In genomic region chr5:57175586-57175985, GRCh38 we compare ENCODE assay signal across 8 cellular contexts. TPM values are rescaled to one million over a fixed set of nuclear protein-coding genes. Genes with fewer than 3 reads are reported as not detected.
DNase-seq lines count a peak whose midpoint lies in the region; ATAC-seq and TF ChIP-seq lines count a peak whose summit lies in the region.

No MANE protein-coding gene starts in this region.

- DNase-seq in heart right ventricle: no peak
- DNase-seq in Right ventricle myocardium inferior (ENCODE audit: missing footprints): no peak
- DNase-seq in WERI-Rb-1: no peak
- no peak for DNase-seq in endothelial cell (ENCODE audit: low spot score)
- no peak for DNase-seq in neuronal stem cell (ENCODE audit: low spot score)

- peak overlapping the region; percentile 73 for H3K27ac Mint-ChIP-seq in endothelial cell (ENCODE audit: unreplicated experiment)

- no peak overlapping the region for H3K9ac ChIP-seq in neuronal stem cell (ENCODE audit: low read depth, low read length, poor library complexity)

- H3K4me3 ChIP-seq in heart right ventricle (peak overlapping the region in 9 of 10 donors; percentile 61 to 98 (median 86)), WERI-Rb-1 (ENCODE audit: low read depth, low read length) (peak overlapping the region; percentile 100), neuronal stem cell (ENCODE audit: low read length in 2 of 2) (peak overlapping the region; percentile 66 to 99)

- H2AK5ac ChIP-seq in neuronal stem cell (ENCODE audit: low read depth, low read length): no peak overlapping the region

- no peak overlapping the region for H3K23ac ChIP-seq in neuronal stem cell (ENCODE audit: low read depth, low read length, poor library complexity)

- H3K4me2 ChIP-seq in neuronal stem cell (ENCODE audit: insufficient read depth, low read length, poor library complexity, severe bottlenecking): peak overlapping the region; percentile 32

- H4K91ac ChIP-seq in neuronal stem cell (ENCODE audit: low read depth, low read length, poor library complexity): no peak overlapping the region

- no peak overlapping the region for H3K14ac ChIP-seq in neuronal stem cell (ENCODE audit: low read length)

- H3K9me3 Mint-ChIP-seq in endothelial cell (ENCODE audit: unreplicated experiment): no peaks in the 10 kb centered on the region

- peak overlapping the region; percentile 95 for H3K4me3 Mint-ChIP-seq in endothelial cell (ENCODE audit: unreplicated experiment)

- H3K27me3 Mint-ChIP-seq in endothelial cell (ENCODE audit: unreplicated experiment): peaks cover 7% of the 10 kb centered on the region

- H3K27me3 ChIP-seq in heart right ventricle: no peaks in the 10 kb centered on the region
- no peaks in the 10 kb centered on the region for H3K27me3 ChIP-seq in WERI-Rb-1 (ENCODE audit: insufficient read depth, low read depth, severe bottlenecking)
- H3K27me3 ChIP-seq in neuronal stem cell (ENCODE audit: control insufficient read depth in 3 of 3, insufficient read depth in 3 of 3, low read depth in 1 of 3, low read length in 3 of 3): no peaks in the 10 kb centered on the region

- H3K79me1 ChIP-seq in neuronal stem cell (ENCODE audit: low read depth, low read length): no peaks in the 10 kb centered on the region

- H2AFZ ChIP-seq in neuronal stem cell (ENCODE audit: low read length): no peak overlapping the region

- H3K36me3 ChIP-seq in heart right ventricle: peaks cover 0 to 13% (median 0%) of the 10 kb centered on the region in 9 donors
- peaks cover 50% of the 10 kb centered on the region for H3K36me3 ChIP-seq in WERI-Rb-1
- H3K36me3 ChIP-seq in neuronal stem cell (replicated peaks in 1 of 2; ENCODE audit: control insufficient read depth in 2 of 2, insufficient read depth in 2 of 2, low read length in 2 of 2): peaks cover 2 to 50% of the 10 kb centered on the region in 2 donors

- peaks cover 43% of the 10 kb centered on the region for H3K4me1 Mint-ChIP-seq in endothelial cell (ENCODE audit: unreplicated experiment)

- ATAC-seq in heart right ventricle: no peak
- no peak for ATAC-seq in Right ventricle myocardium inferior
- ATAC-seq in HG02885 (IDR thresholded peaks at IDR 0.05; ENCODE audit: poor library complexity, unreplicated experiment): no peak
- ATAC-seq in HG03432 (IDR thresholded peaks at IDR 0.05; ENCODE audit: unreplicated experiment): no peak
- ATAC-seq in GM19397 (IDR thresholded peaks at IDR 0.05; ENCODE audit: unreplicated experiment): no peak

- H3K9me3 ChIP-seq in heart right ventricle: no peaks in the 10 kb centered on the region
- H3K9me3 ChIP-seq in WERI-Rb-1 (ENCODE audit: severe bottlenecking): no peaks in the 10 kb centered on the region
- no peaks in the 10 kb centered on the region for H3K9me3 ChIP-seq in neuronal stem cell (replicated peaks in 1 of 2; ENCODE audit: control insufficient read depth in 2 of 2, insufficient read depth in 1 of 2, low read depth in 1 of 2, low read length in 2 of 2)

- peaks cover 4% of the 10 kb centered on the region for H3K36me3 Mint-ChIP-seq in endothelial cell (ENCODE audit: low read depth, unreplicated experiment)

- no peak overlapping the region for H2BK120ac ChIP-seq in neuronal stem cell (ENCODE audit: low read depth, low read length)

- H3K27ac ChIP-seq in heart right ventricle (peak overlapping the region in 8 of 10 donors; percentile 95 to 100 (median 98)), WERI-Rb-1 (peak overlapping the region; percentile 100), neuronal stem cell (replicated peaks; ENCODE audit: low read length) (no peak overlapping the region)

- intact Hi-C loops in heart right ventricle (cut with DNase I): loop anchor here in 3 of 10 donors (2.0 to 5.0 kb wide), 3 partner anchors 37 to 45 kb away; no protein-coding TSS in a partner anchor
- intact Hi-C loops in Right ventricle myocardium inferior (cut with DNase I): no loop called here

- no peak overlapping the region for H2BK12ac ChIP-seq in neuronal stem cell (ENCODE audit: low read length)

- H3K4ac ChIP-seq in neuronal stem cell (ENCODE audit: low read length): no peak overlapping the region

- 0 to 1% methylated on average over 5 of the region's 5 CpGs for WGBS in heart right ventricle, 2 donors
- WGBS in neuronal stem cell (ENCODE audit: extremely low coverage in 2 of 2, insufficient read length in 2 of 2, insufficient replicate concordance in 1 of 2), 2 donors: no CpG with 5 or more reads among the region's 5 CpGs

- no peak overlapping the region for H2BK15ac ChIP-seq in neuronal stem cell (ENCODE audit: low read length)

- TF ChIP-seq CTCF in heart right ventricle (IDR thresholded peaks at IDR 0.05) (no peak), WERI-Rb-1 (IDR thresholded peaks at IDR 0.05; ENCODE audit: low read depth, low read length) (no peak), endothelial cell (IDR thresholded peaks at IDR 0.05; ENCODE audit: unreplicated experiment) (no peak)

- peaks cover 8 to 68% (median 62%) of the 10 kb centered on the region in 9 donors for H3K4me1 ChIP-seq in heart right ventricle
- peaks cover 4 to 7% of the 10 kb centered on the region in 2 donors for H3K4me1 ChIP-seq in neuronal stem cell (ENCODE audit: control insufficient read depth in 2 of 2, insufficient read depth in 1 of 2, low read depth in 1 of 2, low read length in 2 of 2)

- no peak overlapping the region for H4K8ac ChIP-seq in neuronal stem cell (ENCODE audit: low read depth, low read length)

- H3K18ac ChIP-seq in neuronal stem cell (ENCODE audit: low read length): no peak overlapping the region

- no peak overlapping the region for H2BK5ac ChIP-seq in neuronal stem cell (ENCODE audit: low read length)

RNA-seq across cellular contexts. Expression of gene GPBP1, which starts 1.7 kb away (rescaled TPM):
- total RNA-seq in heart right ventricle (10 to 100 TPM; 48.1 to 69.3 (median 51.6) TPM), Right ventricle myocardium inferior (58.9 TPM), endothelial cell (ENCODE audit: unreplicated experiment) (68.9 TPM)
- polyA plus RNA-seq in heart right ventricle: 10 to 100 TPM; 40.1 to 50.8 TPM
- 127 TPM for polyA plus RNA-seq in neuronal stem cell (2013, experiment 1 of 2)
- polyA plus RNA-seq in neuronal stem cell (2013, experiment 2 of 2): 124 TPM
